8 cellular contexts compared by ENCODE assay signal in genomic region chr1:9275567-9276034, GRCh38. TPM values are rescaled to one million over a fixed set of nuclear protein-coding genes. Genes with fewer than 3 reads are reported as not detected.
DNase-seq lines count a peak whose midpoint lies in the region; ATAC-seq and TF ChIP-seq lines count a peak whose summit lies in the region.

No MANE protein-coding gene starts in this region.

- no peak overlapping the region for H3K14ac ChIP-seq in mesenchymal stem cell (ENCODE audit: low read length in 2 of 2)

- H2BK120ac ChIP-seq in mesenchymal stem cell (ENCODE audit: low read depth, low read length) = no peak overlapping the region

- TF ChIP-seq CTCF in stomach (IDR thresholded peaks at IDR 0.05) = no peak

- H4K91ac ChIP-seq in mesenchymal stem cell (ENCODE audit: low read length) = peak overlapping the region; percentile 34

- no peaks in the 10 kb centered on the region for H3K79me1 ChIP-seq in mesenchymal stem cell (replicated peaks; ENCODE audit: low read length, poor library complexity, severe bottlenecking)

- H3K27ac ChIP-seq in mesenchymal stem cell (ENCODE audit: low read length, poor library complexity, severe bottlenecking) (peak overlapping the region; percentile 20), stomach (peak overlapping the region in 1 of 5 donors; percentile 21)

- H3K18ac ChIP-seq in mesenchymal stem cell (ENCODE audit: low read depth in 1 of 2, low read length in 2 of 2) = peak overlapping the region; percentile 22 to 77

- H3K4me1 ChIP-seq in mesenchymal stem cell (ENCODE audit: control insufficient read depth, insufficient read depth, low read depth, low read length) = peaks cover 39% of the 10 kb centered on the region
- peaks cover 2 to 41% (median 11%) of the 10 kb centered on the region in 4 donors for H3K4me1 ChIP-seq in stomach

- peak; percentile 79 for ATAC-seq in HG03378 (IDR thresholded peaks at IDR 0.05; ENCODE audit: unreplicated experiment)
- no peak for ATAC-seq in Right ventricle myocardium inferior

- H3K36me3 ChIP-seq in mesenchymal stem cell (ENCODE audit: control insufficient read depth in 1 of 2, insufficient read depth in 2 of 2, low read depth in 1 of 2, low read length in 2 of 2) = peaks cover 4% of the 10 kb centered on the region in 2 experiments
- H3K36me3 ChIP-seq in stomach = peaks cover 0 to 15% (median 9%) of the 10 kb centered on the region in 4 donors

- H3K9me3 ChIP-seq in mesenchymal stem cell (ENCODE audit: control insufficient read depth, low read length) (no peaks in the 10 kb centered on the region), stomach (no peaks in the 10 kb centered on the region)

- 5% methylated on average over 12 of the region's 12 CpGs for WGBS in mesenchymal stem cell
- WGBS in stomach, 5 donors = 37 to 58% (median 41%) methylated on average over 6 to 12 of the region's 12 CpGs

- H4K8ac ChIP-seq in mesenchymal stem cell (ENCODE audit: low read length) = peak overlapping the region; percentile 32

- no peak overlapping the region for H2BK5ac ChIP-seq in mesenchymal stem cell (ENCODE audit: low read depth, low read length, poor library complexity, severe bottlenecking)

- no peaks in the 10 kb centered on the region for H3K27me3 ChIP-seq in mesenchymal stem cell (ENCODE audit: control insufficient read depth in 1 of 2, insufficient read depth in 1 of 2, low read length in 2 of 2)
- H3K27me3 ChIP-seq in stomach = no peaks in the 10 kb centered on the region

- H3K9ac ChIP-seq in mesenchymal stem cell (ENCODE audit: low read length) = peak overlapping the region; percentile 56

- H2AK5ac ChIP-seq in mesenchymal stem cell (ENCODE audit: low read length, severe bottlenecking) = peak overlapping the region; percentile 49

- H2BK15ac ChIP-seq in mesenchymal stem cell (ENCODE audit: low read depth, poor library complexity, severe bottlenecking) = peak overlapping the region; percentile 12

- no peak for TF ChIP-seq EP300 in stomach (IDR thresholded peaks at IDR 0.05)

- H3K23ac ChIP-seq in mesenchymal stem cell (ENCODE audit: low read length in 2 of 2) = no peak overlapping the region

- intact Hi-C loops in stomach (cut with DNase I; ENCODE audit: low total_unique reads) (no loop called here), Right ventricle myocardium inferior (cut with DNase I) (no loop called here)

- H2BK12ac ChIP-seq in mesenchymal stem cell (ENCODE audit: low read length in 2 of 2) = peak overlapping the region in 1 of 2 experiments; percentile 82

- H2AFZ ChIP-seq in mesenchymal stem cell (ENCODE audit: low read depth, low read length) = no peak overlapping the region

- H3K4ac ChIP-seq in mesenchymal stem cell (ENCODE audit: low read depth in 1 of 2, low read length in 2 of 2) = no peak overlapping the region

- H3K4me2 ChIP-seq in mesenchymal stem cell (ENCODE audit: low read length, poor library complexity, severe bottlenecking) = peak overlapping the region; percentile 36

- peak overlapping the region in 1 of 2 experiments; percentile 43 for H3K4me3 ChIP-seq in mesenchymal stem cell (ENCODE audit: insufficient read depth in 1 of 2, low read depth in 1 of 2, low read length in 2 of 2)
- H3K4me3 ChIP-seq in stomach = no peak overlapping the region

- no peak for TF ChIP-seq POLR2A in stomach (IDR thresholded peaks at IDR 0.05)

- DNase-seq in activated T-cell treated with anti-CD3 and anti-CD28 coated beads for 1 hour (ENCODE audit: low read depth) (peak; percentile 49), SKM-1 (lab: John Stamatoyannopoulos, UW; ENCODE audit: unreplicated experiment) (peak; percentile 58), mesenchymal stem cell (peak; percentile 94), stomach (peak; percentile 53), Right ventricle myocardium inferior (ENCODE audit: missing footprints) (no peak)
- DNase-seq in activated T-cell treated with anti-CD3 and anti-CD28 coated beads, Interleukin-2, amount 50 U/mL, for 1 hour = no peak
- DNase-seq in activated naive CD8-positive, alpha-beta T cell treated with anti-CD3 and anti-CD28 coated beads, Interleukin-2, amount 50 U/mL, for 16 hours (ENCODE audit: low read depth, low spot score) = peak; percentile 25

RNA-seq across cellular contexts. Expression of gene SPSB1, which starts 17.1 kb away (rescaled TPM):
- 34.8 TPM for polyA plus RNA-seq in mesenchymal stem cell (2013, experiment 1 of 2)
- polyA plus RNA-seq in mesenchymal stem cell (2013, experiment 2 of 2) = 35.0 TPM
- total RNA-seq in stomach = 10 to 100 TPM in 4 of 5 donors, 1 to 10 TPM in 1; 2.3 to 28.7 (median 15.1) TPM
- polyA plus RNA-seq in stomach = 10 to 100 TPM in 2 of 3 donors, 1 to 10 TPM in 1; 9.4 to 26.3 (median 14.7) TPM
- total RNA-seq in Right ventricle myocardium inferior = 16.5 TPM

RNA-seq across cellular contexts. Expression of gene H6PD, which starts 41.0 kb away (rescaled TPM):
- 30.1 TPM for polyA plus RNA-seq in mesenchymal stem cell (2013, experiment 1 of 2)
- polyA plus RNA-seq in mesenchymal stem cell (2013, experiment 2 of 2) = 29.4 TPM
- total RNA-seq in stomach = 10 to 100 TPM; 17.9 to 54.3 (median 34.9) TPM
- 1 to 10 TPM; 3.2 to 9.2 (median 7.5) TPM for polyA plus RNA-seq in stomach
- 18.7 TPM for total RNA-seq in Right ventricle myocardium inferior

Comparison
In these comparisons a context has a peak if more than half of its experiments do, and no peak if none do; other contexts are left out.
1. DNase-seq: peak in activated T-cell treated with anti-CD3 and anti-CD28 coated beads for 1 hour (single experiment), SKM-1 (single experiment), activated naive CD8-positive, alpha-beta T cell treated with anti-CD3 and anti-CD28 coated beads, Interleukin-2, amount 50 U/mL, for 16 hours (single experiment), mesenchymal stem cell (single experiment) and stomach (single experiment); none in activated T-cell treated with anti-CD3 and anti-CD28 coated beads, Interleukin-2, amount 50 U/mL, for 1 hour (single experiment) and Right ventricle myocardium inferior (single experiment).